In the genomic region with DNA sequence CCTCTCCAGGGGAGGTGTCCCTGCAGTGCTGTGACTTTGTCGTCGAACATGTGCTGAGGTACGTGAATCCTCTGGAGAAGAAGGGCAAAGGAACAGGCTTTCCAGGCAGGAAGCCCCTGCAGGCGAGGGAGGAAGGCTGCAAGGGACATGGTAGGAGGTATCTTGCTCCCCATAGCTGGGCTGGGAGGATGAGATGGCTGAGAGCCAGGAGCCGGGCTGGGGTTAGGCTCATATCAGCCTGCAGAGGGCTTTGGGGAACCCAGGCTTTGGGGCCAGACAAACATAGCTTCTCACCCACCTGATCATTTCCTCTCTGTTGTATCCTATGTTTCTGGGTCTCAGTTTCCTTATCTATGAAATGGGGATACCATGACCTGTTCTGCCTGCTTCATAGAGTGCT, we compare ENCODE assay signal across 4 cellular contexts. TPM values are rescaled to one million over a fixed set of nuclear protein-coding genes. Genes with fewer than 3 reads are reported as not detected.
DNase-seq lines count a peak whose midpoint lies in the region; ATAC-seq, FAIRE-seq and TF ChIP-seq lines count a peak whose summit lies in the region.
"Not testable (repeated sequence)": the region's sequence is repeated elsewhere in the genome, so short reads cannot be mapped to it uniquely, and the experiment has no call there.

No MANE protein-coding gene starts in this region.

- ATAC-seq in GM23338 (peak; percentile 99), Panc1 (peak; percentile 40; the same call in 1 of the 2 replicates), GM12878 (0 out of 3 replicates have a peak, but pooled peaks have one; percentile 16), HepG2 (peak; percentile 83)

- POLR2A ChIA-PET in Panc1 (lab: Charles Lee); GM12878 (lab: Charles Lee); HepG2 (lab: Yijun Ruan, JAX): not testable (repeated sequence)

- FAIRE-seq in GM12878 (lab: Jason Lieb, UNC); HepG2 (lab: Jason Lieb, UNC): not testable (repeated sequence)

- CTCF ChIA-PET in Panc1 (lab: Charles Lee); GM12878 (lab: Yijun Ruan, JAX); HepG2 (lab: Yijun Ruan, JAX; ENCODE audit: low intra/inter-chr PET ratio, low total read pairs): not testable (repeated sequence)

- H3K27me3 ChIP-seq in GM23338 (ENCODE audit: insufficient read depth); Panc1 (ENCODE audit: control insufficient read depth, insufficient read depth, low read length); GM12878 (replicated peaks in 1 of 2; ENCODE audit: control insufficient read depth in 2 of 2, insufficient read depth in 2 of 2, low read length in 1 of 2); HepG2 (ENCODE audit: control insufficient read depth in 1 of 2, insufficient read depth in 2 of 2, low read length in 2 of 2): not testable (repeated sequence)

- H4K20me1 ChIP-seq in GM23338 (replicated peaks; ENCODE audit: insufficient read depth); GM12878 (ENCODE audit: control insufficient read depth, insufficient read depth); HepG2 (ENCODE audit: insufficient read depth, low read length): not testable (repeated sequence)

- intact Hi-C loops in Panc1 (cut with micrococcal nuclease; ENCODE audit: unreplicated experiment); GM12878 (cut with micrococcal nuclease; ENCODE audit: unreplicated experiment); HepG2 (cut with micrococcal nuclease; ENCODE audit: unreplicated experiment): not testable (repeated sequence)

- H3K27ac Mint-ChIP-seq in GM23338 = not testable (repeated sequence)

- not testable (repeated sequence) for H3K9me2 ChIP-seq in GM23338 (ENCODE audit: insufficient read depth)

- H3K4me1 ChIP-seq in GM23338 (ENCODE audit: insufficient read depth); Panc1 (ENCODE audit: control insufficient read depth, insufficient read depth, low read length); GM12878 (ENCODE audit: control insufficient read depth, insufficient read depth, low read length); HepG2 (ENCODE audit: insufficient read depth, low read length): not testable (repeated sequence)

- H3K4me3 Mint-ChIP-seq in GM23338 = not testable (repeated sequence)

- in situ Hi-C loops in Panc1 (cut with HindIII; ENCODE audit: low pct_unique_long_range_greater_than_20kb, low sequenced_read_pairs); GM12878 (cut with MboI); HepG2 (cut with HindIII; ENCODE audit: extremely low pct_ligation_motif_present, low pct_unique_long_range_greater_than_20kb): not testable (repeated sequence)

- H2AFZ ChIP-seq in GM23338; GM12878 (ENCODE audit: control insufficient read depth, low read depth, low read length); HepG2 (ENCODE audit: low read length): not testable (repeated sequence)

- not testable (repeated sequence) for TF ChIP-seq CTCF in GM23338 (conservative IDR thresholded peaks at IDR 0.05; ENCODE audit: low read depth in 2 of 2); Panc1 (IDR thresholded peaks at IDR 0.05); GM12878 (IDR thresholded peaks at IDR 0.05 in 2 of 3, conservative IDR thresholded peaks at IDR 0.05 in 1 of 3; ENCODE audit: control insufficient read depth in 2 of 3, extremely low read depth in 1 of 3, insufficient read depth in 1 of 3, low read depth in 3 of 3, low read length in 3 of 3); HepG2 (CRISPR knock-in tag; IDR thresholded peaks at IDR 0.05)

- no CpG with 5 or more reads among the region's 5 CpGs for WGBS in GM12878 (ENCODE audit: insufficient coverage, insufficient replicate concordance, low lambda C conversion rate, missing lambda C conversion rate)
- WGBS in HepG2 (ENCODE audit: low lambda C conversion rate) = no CpG with 5 or more reads among the region's 5 CpGs

- H3K9me3 Mint-ChIP-seq in GM23338 = not testable (repeated sequence)

- H3K9me3 ChIP-seq in Panc1 (ENCODE audit: control insufficient read depth, insufficient read depth, low read depth, low read length); GM12878 (replicated peaks; ENCODE audit: control insufficient read depth, insufficient read depth, low read length); HepG2 (ENCODE audit: low read length): not testable (repeated sequence)

- not testable (repeated sequence) for H3K36me3 Mint-ChIP-seq in GM23338 (ENCODE audit: low read depth)

- not testable (repeated sequence) for H3K27ac ChIP-seq in GM23338 (ENCODE audit: low read depth); Panc1 (ENCODE audit: low read length); GM12878 (ENCODE audit: control insufficient read depth, insufficient read depth); HepG2 (ENCODE audit: extremely low read length, insufficient read depth, low read length)

- not testable (repeated sequence) for H3K4me1 Mint-ChIP-seq in GM23338

- TF ChIP-seq RAD21 in GM12878 (IDR thresholded peaks at IDR 0.05; ENCODE audit: insufficient read depth, low read depth, low read length); HepG2 (CRISPR knock-in tag; IDR thresholded peaks at IDR 0.05): not testable (repeated sequence)

- not testable (repeated sequence) for H3K4me3 ChIP-seq in GM23338; Panc1 (ENCODE audit: low read depth in 2 of 2, low read length in 2 of 2); GM12878; HepG2 (replicated peaks in 1 of 3; ENCODE audit: insufficient read depth in 1 of 3, low read depth in 2 of 3, low read length in 3 of 3)

- not testable (repeated sequence) for TF ChIP-seq EP300 in GM12878 (IDR thresholded peaks at IDR 0.05; ENCODE audit: borderline replicate concordance in 1 of 2, control insufficient read depth in 1 of 2, low read depth in 2 of 2, low read length in 2 of 2); HepG2 (IDR thresholded peaks at IDR 0.05; ENCODE audit: low read depth in 2 of 2, low read length in 2 of 2); HepG2 (CRISPR knock-in tag; IDR thresholded peaks at IDR 0.05; ENCODE audit: borderline replicate concordance)

- H3K79me2 ChIP-seq in GM23338 (replicated peaks; ENCODE audit: insufficient read depth); GM12878 (ENCODE audit: control insufficient read depth, insufficient read depth, low read length); HepG2 (ENCODE audit: insufficient read depth, low read length): not testable (repeated sequence)

- not testable (repeated sequence) for H3K4me2 ChIP-seq in GM23338; GM12878 (ENCODE audit: control insufficient read depth, insufficient read depth); HepG2 (ENCODE audit: low read depth, low read length)

- RAD21 ChIA-PET in GM12878 (lab: Charles Lee; ENCODE audit: unreplicated experiment) = not testable (repeated sequence)

- not testable (repeated sequence) for H3K36me3 ChIP-seq in GM23338 (ENCODE audit: insufficient read depth); Panc1 (ENCODE audit: control insufficient read depth, insufficient read depth, low read length); GM12878 (ENCODE audit: control insufficient read depth in 2 of 2, insufficient read depth in 2 of 2, low read length in 1 of 2); HepG2 (replicated peaks in 1 of 2; ENCODE audit: control insufficient read depth in 1 of 2, insufficient read depth in 2 of 2, low read length in 2 of 2)

- not testable (repeated sequence) for H3F3A ChIP-seq in GM23338 (replicated peaks; ENCODE audit: low read depth)

- DNase-seq in GM23338 (ENCODE audit: low spot score); Panc1 (ENCODE audit: low read depth, low spot score); GM12878 (ENCODE audit: low read depth, low spot score); HepG2 (ENCODE audit: low spot score): not testable (repeated sequence)

- not testable (repeated sequence) for TF ChIP-seq POLR2A in GM12878 (IDR thresholded peaks at IDR 0.05; ENCODE audit: low read depth, low read length); HepG2 (IDR thresholded peaks at IDR 0.05; ENCODE audit: insufficient read depth in 1 of 2, low read depth in 2 of 2, low read length in 2 of 2)

- not testable (repeated sequence) for H3K27me3 Mint-ChIP-seq in GM23338 (ENCODE audit: insufficient read depth, low read depth, poor library complexity)

- not testable (repeated sequence) for H3K9ac ChIP-seq in GM12878 (ENCODE audit: control insufficient read depth, insufficient read depth, low read length); HepG2 (ENCODE audit: insufficient read depth, low read depth, low read length)

- SMC1A ChIA-PET in GM12878 (lab: Charles Lee; ENCODE audit: uncharacterized antibody, unreplicated experiment) = not testable (repeated sequence)

- not testable (repeated sequence) for BruUV-seq in Panc1 (replicated peaks; lab: Mats Ljungman, UMichigan); GM12878 (replicated peaks; lab: Mats Ljungman, UMichigan); HepG2 (replicated peaks; lab: Mats Ljungman, UMichigan)

RNA-seq across cellular contexts. Expression of a gene that starts 26.5 kb away (rescaled TPM):
- 7.3 and 11.7 TPM in 2 replicates for total RNA-seq in GM23338 (2014; rRNA removed; shearing (Covaris generic))
- polyA plus RNA-seq in GM23338 (2016; fragmentation: Nextera tagmentation; extraction: Ambion mirVana) (34.1 and 39.1 TPM in 2 replicates), GM12878 (2011; rRNA removed) (18.6 and 18.9 TPM in 2 replicates), GM12878 (2014; fragmentation: Illumina TruSeq; extraction: Trizol) (18.4 and 18.5 TPM in 2 replicates), GM12878 (2014; fragmentation: Nextera tagmentation; extraction: Ambion mirVana) (1 to 10 TPM; 4.7 to 7.9 TPM), GM12878 (2014; rRNA removed) (6.8 and 7.6 TPM in 2 replicates), GM12878 (2016; fragmentation: Nextera tagmentation; extraction: Ambion mirVana) (1 to 10 TPM; 1.6 to 1.8 TPM), HepG2 (2011; rRNA removed) (65.3 and 97.4 TPM in 2 replicates)
- total RNA-seq in Panc1 (2021; ENCODE audit: unreplicated experiment) (5.6 TPM), GM12878 (2014; rRNA removed) (1.5 and 2.4 TPM in 2 replicates), GM12878 (2014; rRNA removed; fragmentation: Illumina TruSeq; extraction: Trizol) (3.6 and 3.8 TPM in 2 replicates), GM12878 (2021) (1.1 and 2.4 TPM in 2 replicates), HepG2 (2016; rRNA removed; fragmentation: Illumina TruSeq; extraction: Trizol) (4.8 and 11.0 TPM in 2 replicates)
- 7.2 TPM for polyA plus RNA-seq in Panc1 (2012; ENCODE audit: insufficient read length)
- 1.5 and 2.5 TPM in 2 replicates for total RNA-seq in GM12878 (2013; cell fraction: nucleolus; rRNA removed)
- 19.7 TPM for polyA plus RNA-seq in GM12878 (2011; ENCODE audit: low read depth)
- 10.6 and 16.1 TPM in 2 replicates for polyA plus RNA-seq in GM12878 (2011; cell fraction: cytosol; rRNA removed)
- 41.1 and 42.4 TPM in 2 replicates for polyA plus RNA-seq in GM12878 (2011; cell fraction: nucleus; rRNA removed)
- polyA plus RNA-seq in GM12878 (2012) = 7.6 TPM in 2 replicates
- polyA minus RNA-seq in GM12878 (2011; rRNA and poly(A)+ RNA removed) = 0.88 and 1.9 TPM in 2 replicates
- polyA minus RNA-seq in GM12878 (2011; cell fraction: cytosol; rRNA and poly(A)+ RNA removed) = not detected in 2 replicates
- polyA minus RNA-seq in GM12878 (2011; cell fraction: nucleus; rRNA and poly(A)+ RNA removed) = 0.48 and 1.7 TPM in 2 replicates
- 1.1 and 2.6 TPM in 2 replicates for total RNA-seq in HepG2 (2016; cell fraction: cytosol; rRNA removed; fragmentation: Illumina TruSeq; extraction: Trizol; ENCODE audit: low read depth)
- total RNA-seq in HepG2 (2016; cell fraction: insoluble cytoplasmic fraction; rRNA removed; fragmentation: Illumina TruSeq; extraction: Trizol) = 4.3 and 9.5 TPM in 2 replicates
- total RNA-seq in HepG2 (2016; cell fraction: membrane; rRNA removed; fragmentation: Illumina TruSeq; extraction: Trizol) = 4.0 and 4.2 TPM in 2 replicates
- 4.9 and 17.0 TPM in 2 replicates for total RNA-seq in HepG2 (2016; cell fraction: nucleus; rRNA removed; fragmentation: Illumina TruSeq; extraction: Trizol)
- 30.8 and 41.5 TPM in 2 replicates for polyA plus RNA-seq in HepG2 (2011; cell fraction: cytosol; rRNA removed)
- polyA plus RNA-seq in HepG2 (2011; cell fraction: nucleus; rRNA removed) = 91.0 and 119 TPM in 2 replicates
- polyA plus RNA-seq in HepG2 (2012) = 13.5 and 19.9 TPM in 2 replicates
- polyA plus RNA-seq in HepG2 (2016; cell fraction: cytosol; fragmentation: Illumina TruSeq; extraction: Trizol; ENCODE audit: low read depth) = 3.9 and 4.4 TPM in 2 replicates
- polyA plus RNA-seq in HepG2 (2016; cell fraction: insoluble cytoplasmic fraction; fragmentation: Illumina TruSeq; extraction: Trizol; ENCODE audit: low read depth) = 17.8 and 30.2 TPM in 2 replicates
- polyA plus RNA-seq in HepG2 (2016; cell fraction: membrane; fragmentation: Illumina TruSeq; extraction: Trizol; ENCODE audit: low read depth) = 7.8 and 8.1 TPM in 2 replicates
- polyA plus RNA-seq in HepG2 (2016; cell fraction: nucleus; fragmentation: Illumina TruSeq; extraction: Trizol; ENCODE audit: insufficient read depth, low read depth) = 104 and 133 TPM in 2 replicates
- polyA minus RNA-seq in HepG2 (2011; rRNA and poly(A)+ RNA removed; ENCODE audit: low replicate concordance) = 0.92 and 1.1 TPM in 2 replicates
- polyA minus RNA-seq in HepG2 (2011; cell fraction: cytosol; rRNA and poly(A)+ RNA removed) = 1.4 and 3.1 TPM in 2 replicates
- 6.7 and 7.5 TPM in 2 replicates for polyA minus RNA-seq in HepG2 (2011; cell fraction: nucleus; rRNA and poly(A)+ RNA removed)

Comparison
In these comparisons a context has a peak if more than half of its experiments do, and no peak if none do; other contexts are left out.
1. ATAC-seq: peak in every context shown above with its lines; median percentile 99 in GM23338; 83 in HepG2; 40 in Panc1; 16 in GM12878.